In the genomic region with DNA sequence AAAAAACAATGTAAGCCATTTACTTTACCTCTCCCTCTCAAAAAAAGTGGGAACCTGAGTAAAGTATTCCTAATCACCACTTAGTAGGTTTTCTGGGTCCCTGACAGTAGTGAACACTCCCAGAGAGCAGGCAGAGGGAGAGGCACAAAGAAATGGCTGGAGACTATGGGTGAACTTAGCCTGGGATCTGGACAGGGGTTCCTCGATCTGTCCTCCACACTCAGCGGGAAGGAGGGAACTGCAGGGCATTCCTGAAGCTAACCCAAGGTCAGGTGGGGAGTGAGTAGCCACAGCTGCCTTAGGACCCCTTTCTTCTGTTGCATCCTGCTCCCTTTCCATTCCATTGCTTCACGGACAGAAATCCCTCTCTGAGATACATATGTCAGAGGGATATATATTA, we compare ENCODE assay signal across 16 cellular contexts.
DNase-seq lines count a peak whose midpoint lies in the region; ATAC-seq, FAIRE-seq and TF ChIP-seq lines count a peak whose summit lies in the region.
"Had no signal": no experiment of that assay in that cellular context is flagged by ENCODE, and none has a peak within 500 bp of the region (broad histone marks: within the 10 kb centered on the region; RNA-seq: fewer than 3 reads in every experiment).

No MANE protein-coding gene starts in this region.

- H3K9me3 ChIP-seq in OCI-LY7 (ENCODE audit: low read length) (no peaks in the 10 kb centered on the region), H1 (ENCODE audit: insufficient read depth in 2 of 2, low read depth in 1 of 2, low read length in 1 of 2) (no peaks in the 10 kb centered on the region; a peak in 1 of 4 replicates), gastrocnemius medialis (no peaks in the 10 kb centered on the region), transverse colon (peaks cover 0 to 3% of the 10 kb centered on the region in 2 donors), HepG2 (ENCODE audit: low read length) (no peaks in the 10 kb centered on the region)

- H3K4me1 ChIP-seq in OCI-LY7 (ENCODE audit: insufficient read depth, low read length, poor library complexity, severe bottlenecking): peaks cover 28% of the 10 kb centered on the region
- H3K4me1 ChIP-seq in H1 (replicated peaks in 1 of 4; ENCODE audit: control insufficient read depth in 3 of 4, insufficient read depth in 4 of 4, low read length in 3 of 4): peaks cover 0 to 2% (median under 1%) of the 10 kb centered on the region in 4 experiments; a peak in 3 of 7 replicates
- H3K4me1 ChIP-seq in gastrocnemius medialis: peaks cover 27 to 32% of the 10 kb centered on the region in 2 donors
- H3K4me1 ChIP-seq in transverse colon: peaks cover 0 to 24% (median 7%) of the 10 kb centered on the region in 4 donors
- H3K4me1 ChIP-seq in HepG2 (ENCODE audit: insufficient read depth, low read length): peaks cover 22% of the 10 kb centered on the region

- BruUV-seq in OCI-LY7 (replicated peaks; lab: Mats Ljungman, UMichigan): no TSS peak
- BruUV-seq in HepG2 (replicated peaks; lab: Mats Ljungman, UMichigan): no TSS peak

- H2BK15ac ChIP-seq in H1 (ENCODE audit: low read length): 0 out of 2 replicates have a peak overlapping the region, but pooled peaks have one; percentile 50

- no peak overlapping the region for H4K8ac ChIP-seq in H1 (ENCODE audit: extremely low read depth, insufficient read depth, low read length)

- H3K18ac ChIP-seq in H1 (ENCODE audit: extremely low read depth, low read length): no peak overlapping the region

- CTCF ChIA-PET in OCI-LY7 (lab: Charles Lee; ENCODE audit: unreplicated experiment) (no interaction called here), H1 (lab: Charles Lee; ENCODE audit: partially characterized antibody) (interaction anchor here (6.3 kb wide), 1 partner anchor 15 kb away, joined by 46 read pairs; no protein-coding TSS in a partner anchor), HepG2 (lab: Yijun Ruan, JAX; ENCODE audit: low intra/inter-chr PET ratio, low total read pairs) (no interaction called here)

- FAIRE-seq in GM19239 (lab: Jason Lieb, UNC): peak; percentile 35
- no peak for FAIRE-seq in H1 (lab: Jason Lieb, UNC)
- no peak for FAIRE-seq in HepG2 (lab: Jason Lieb, UNC)
- FAIRE-seq: GM12892 had no signal

- in situ Hi-C loops in gastrocnemius medialis (cut with MboI; ENCODE audit: low sequenced_read_pairs in 4 of 4): no loop called here
- in situ Hi-C loops in transverse colon (cut with MboI; ENCODE audit: low pct_ligation_motif_present in 1 of 4, low pct_unique_long_range_greater_than_20kb in 1 of 4, low sequenced_read_pairs in 3 of 4): no loop called here
- in situ Hi-C loops in HepG2 (cut with HindIII; ENCODE audit: extremely low pct_ligation_motif_present, low pct_unique_long_range_greater_than_20kb): no loop called here

- no peak overlapping the region for H2BK20ac ChIP-seq in H1 (ENCODE audit: low read length)

- H2BK5ac ChIP-seq in H1 (ENCODE audit: low read depth, low read length): no peak overlapping the region

- H3K4me2 ChIP-seq in OCI-LY7 (ENCODE audit: low read length): peak overlapping the region; percentile 75
- H3K4me2 ChIP-seq in H1 (ENCODE audit: insufficient read depth in 1 of 2, low read depth in 2 of 2, low read length in 2 of 2): no peak overlapping the region; a peak in 1 of 4 replicates
- no peak overlapping the region for H3K4me2 ChIP-seq in HepG2 (ENCODE audit: low read depth, low read length)

- H2AK5ac ChIP-seq in H1 (ENCODE audit: low read depth, low read length): no peak overlapping the region

- H2AFZ ChIP-seq in OCI-LY7 (ENCODE audit: low read length) (peak overlapping the region; percentile 95), H1 (ENCODE audit: low read length) (no peak overlapping the region), HepG2 (ENCODE audit: low read length) (no peak overlapping the region)

- H4K20me1 ChIP-seq in OCI-LY7 (ENCODE audit: insufficient read depth, low read length): no peaks in the 10 kb centered on the region
- no peaks in the 10 kb centered on the region for H4K20me1 ChIP-seq in H1 (replicated peaks in 1 of 2; ENCODE audit: control insufficient read depth in 1 of 2, insufficient read depth in 2 of 2, low read length in 2 of 2)
- H4K20me1 ChIP-seq in HepG2 (ENCODE audit: insufficient read depth, low read length): no peaks in the 10 kb centered on the region

- DNase-seq in GM19239 (ENCODE audit: insufficient read length, low spot score) (no peak), OCI-LY7 (ENCODE audit: low spot score) (no peak), H1 (ENCODE audit: low read depth in 1 of 2, low spot score in 2 of 2) (no peak), gastrocnemius medialis (no peak), transverse colon (no peak), HepG2 (ENCODE audit: low spot score) (no peak), activated T-cell treated with anti-CD3 and anti-CD28 coated beads for 4 hours (no peak)
- DNase-seq: activated CD4-positive, alpha-beta T cell treated with anti-CD3 and anti-CD28 coated beads for 48 hours; brain microvascular endothelial cell; NCI-H2107; NCI-H524; Right ventricle myocardium superior had no signal

- H3K79me2 ChIP-seq in OCI-LY7 (ENCODE audit: insufficient read depth, low read depth, low read length) (no peaks in the 10 kb centered on the region), H1 (ENCODE audit: control insufficient read depth in 1 of 2, insufficient read depth in 2 of 2, low read length in 2 of 2) (no peaks in the 10 kb centered on the region), HepG2 (ENCODE audit: insufficient read depth, low read length) (no peaks in the 10 kb centered on the region)

- TF ChIP-seq CTCF in OCI-LY7 (conservative IDR thresholded peaks at IDR 0.05; ENCODE audit: low read length): no peak
- no peak for TF ChIP-seq CTCF in H1 (IDR thresholded peaks at IDR 0.05; ENCODE audit: control extremely low read depth in 1 of 3, insufficient read depth in 1 of 3, low read depth in 1 of 3, low read length in 3 of 3)
- TF ChIP-seq CTCF in gastrocnemius medialis (IDR thresholded peaks at IDR 0.05 in 4 of 5, conservative IDR thresholded peaks at IDR 0.05 in 1 of 5): no peak
- no peak for TF ChIP-seq CTCF in transverse colon (IDR thresholded peaks at IDR 0.05)
- no peak for TF ChIP-seq CTCF in HepG2 (CRISPR knock-in tag; IDR thresholded peaks at IDR 0.05)

- intact Hi-C loops in OCI-LY7 (cut with micrococcal nuclease; ENCODE audit: unreplicated experiment): no loop called here
- intact Hi-C loops in gastrocnemius medialis (cut with DNase I; ENCODE audit: low total_unique reads): no loop called here
- intact Hi-C loops in transverse colon (cut with DNase I; ENCODE audit: low total_unique reads): no loop called here
- intact Hi-C loops in HepG2 (cut with micrococcal nuclease; ENCODE audit: unreplicated experiment): no loop called here

- H2BK12ac ChIP-seq in H1 (ENCODE audit: low read depth, low read length): no peak overlapping the region

- H3K9me2 ChIP-seq in OCI-LY7 (ENCODE audit: insufficient read depth, low read length): no peaks in the 10 kb centered on the region

- H4K5ac ChIP-seq in H1 (ENCODE audit: insufficient read length, low read depth, low read length): no peak overlapping the region

- no peak overlapping the region for H3K23ac ChIP-seq in H1 (ENCODE audit: insufficient read length)

- H3K56ac ChIP-seq in H1 (replicated peaks; ENCODE audit: insufficient read length, low read depth, low read length): no peak overlapping the region

- no peak overlapping the region for H3K4ac ChIP-seq in H1 (replicated peaks; ENCODE audit: insufficient read length, low read depth, low read length)

- ATAC-seq in gastrocnemius medialis (peak in 1 of 2 donors; percentile 12), GM18520 (IDR thresholded peaks at IDR 0.05; ENCODE audit: unreplicated experiment) (no peak), HepG2 (no peak)
- ATAC-seq: HCT116 had no signal

- no peak overlapping the region for H4K91ac ChIP-seq in H1 (replicated peaks; ENCODE audit: insufficient read length, low read length)

- 65% methylated on average over 3 of the region's 3 CpGs; no CpG with 5 or more reads in 1 of the 2 experiments for WGBS in H1 (ENCODE audit: extremely low coverage in 1 of 2, insufficient coverage in 1 of 2, insufficient read length in 1 of 2, insufficient replicate concordance in 2 of 2, low coverage in 1 of 2, low lambda C conversion rate in 2 of 2, missing lambda C conversion rate in 1 of 2), 2 experiments
- 73 to 100% methylated on average over 1 to 3 of the region's 3 CpGs for WGBS in transverse colon (ENCODE audit: low coverage in 1 of 2), 2 donors
- WGBS in HepG2 (ENCODE audit: low lambda C conversion rate): 24% methylated on average over 3 of the region's 3 CpGs

- no peak overlapping the region for H2BK120ac ChIP-seq in H1 (replicated peaks; ENCODE audit: low read depth, low read length)

- TF ChIP-seq EP300 in H1 (IDR thresholded peaks at IDR 0.05; ENCODE audit: borderline replicate concordance in 1 of 2, low read depth in 2 of 2, low read length in 2 of 2) (no peak), transverse colon (IDR thresholded peaks at IDR 0.05; ENCODE audit: low read depth) (no peak), HepG2 (IDR thresholded peaks at IDR 0.05; ENCODE audit: low read depth in 2 of 2, low read length in 2 of 2) (no peak), HepG2 (CRISPR knock-in tag; IDR thresholded peaks at IDR 0.05; ENCODE audit: borderline replicate concordance) (no peak)

- POLR2A ChIA-PET in OCI-LY7 (lab: Charles Lee) (interaction anchor here (0.5 to 0.6 kb wide), 2 partner anchors 52 to 483 kb away, joined by 3 to 4 read pairs; no protein-coding TSS in a partner anchor), H1 (lab: Charles Lee; ENCODE audit: partially characterized antibody) (no interaction called here), HepG2 (lab: Yijun Ruan, JAX) (no interaction called here)

- H3K23me2 ChIP-seq in H1 (ENCODE audit: low read depth, low read length): no peaks in the 10 kb centered on the region

- TF ChIP-seq RAD21 in H1 (IDR thresholded peaks at IDR 0.05 in 1 of 2, conservative IDR thresholded peaks at IDR 0.05 in 1 of 2; ENCODE audit: low read depth in 2 of 2, low read length in 2 of 2): no peak
- no peak for TF ChIP-seq RAD21 in HepG2 (CRISPR knock-in tag; IDR thresholded peaks at IDR 0.05)

- H3K9ac ChIP-seq in H1 (replicated peaks in 1 of 4; ENCODE audit: extremely low read depth in 1 of 4, low read depth in 3 of 4, low read length in 3 of 4) (no peak overlapping the region), HepG2 (ENCODE audit: insufficient read depth, low read depth, low read length) (no peak overlapping the region)

- no peak overlapping the region for H3K14ac ChIP-seq in H1 (ENCODE audit: insufficient read length)

- H3K36me3 ChIP-seq in OCI-LY7 (ENCODE audit: insufficient read depth, low read length): no peaks in the 10 kb centered on the region
- no peaks in the 10 kb centered on the region for H3K36me3 ChIP-seq in H1 (ENCODE audit: control insufficient read depth in 2 of 4, insufficient read depth in 4 of 4, low read length in 3 of 4)
- H3K36me3 ChIP-seq in gastrocnemius medialis: no peaks in the 10 kb centered on the region
- no peaks in the 10 kb centered on the region for H3K36me3 ChIP-seq in transverse colon
- no peaks in the 10 kb centered on the region for H3K36me3 ChIP-seq in HepG2 (replicated peaks in 1 of 2; ENCODE audit: control insufficient read depth in 1 of 2, insufficient read depth in 2 of 2, low read length in 2 of 2)
- H3K36me3 ChIP-seq: brain microvascular endothelial cell had no signal

- H3K27me3 ChIP-seq in H1 (replicated peaks in 1 of 4; ENCODE audit: control insufficient read depth in 3 of 4, extremely low read depth in 1 of 4, insufficient read depth in 3 of 4, low read length in 3 of 4) (no peaks in the 10 kb centered on the region), gastrocnemius medialis (no peaks in the 10 kb centered on the region), transverse colon (no peaks in the 10 kb centered on the region), HepG2 (ENCODE audit: control insufficient read depth in 1 of 2, insufficient read depth in 2 of 2, low read length in 2 of 2) (no peaks in the 10 kb centered on the region; a peak in 1 of 5 replicates)
- H3K27me3 ChIP-seq: brain microvascular endothelial cell had no signal

- TF ChIP-seq POLR2A in H1 (IDR thresholded peaks at IDR 0.05; ENCODE audit: control extremely low read depth in 1 of 2, low read depth in 2 of 2, low read length in 2 of 2): no peak
- TF ChIP-seq POLR2A in gastrocnemius medialis (IDR thresholded peaks at IDR 0.05): no peak
- TF ChIP-seq POLR2A in transverse colon (IDR thresholded peaks at IDR 0.05): no peak
- TF ChIP-seq POLR2A in HepG2 (IDR thresholded peaks at IDR 0.05; ENCODE audit: insufficient read depth in 1 of 2, low read depth in 2 of 2, low read length in 2 of 2): no peak

- no peaks in the 10 kb centered on the region for H3K79me1 ChIP-seq in H1 (ENCODE audit: low read depth, low read length)

- H3K27ac ChIP-seq in OCI-LY7 (ENCODE audit: low read depth, low read length, poor library complexity, severe bottlenecking): peak overlapping the region; percentile 67
- no peak overlapping the region for H3K27ac ChIP-seq in H1 (ENCODE audit: low read depth, low read length)
- peak overlapping the region; percentile 66 to 78 (median 72) for H3K27ac ChIP-seq in gastrocnemius medialis
- peak overlapping the region in 1 of 4 donors; percentile 24 for H3K27ac ChIP-seq in transverse colon
- no peak overlapping the region for H3K27ac ChIP-seq in HepG2 (ENCODE audit: extremely low read length, insufficient read depth, low read length)

- H3K4me3 ChIP-seq in OCI-LY7 (ENCODE audit: low read depth, low read length, poor library complexity, severe bottlenecking) (peak overlapping the region; percentile 49), H1 (ENCODE audit: extremely low read depth in 1 of 4, insufficient read depth in 2 of 4, low read depth in 3 of 4, low read length in 4 of 4) (no peak overlapping the region), gastrocnemius medialis (no peak overlapping the region), transverse colon (no peak overlapping the region), HepG2 (replicated peaks in 1 of 3; ENCODE audit: insufficient read depth in 1 of 3, low read depth in 2 of 3, low read length in 3 of 3) (no peak overlapping the region)
- H3K4me3 ChIP-seq: lung had no signal

Comparison
In these comparisons a context has a peak if more than half of its experiments do, and no peak if none do; other contexts are left out.
1. H3K27ac ChIP-seq: peak in OCI-LY7 (single experiment) and gastrocnemius medialis (4 of 4); none in H1 (single experiment) and HepG2 (single experiment).